Comparison of ENCODE assay signal across 22 cellular contexts in the genomic region with DNA sequence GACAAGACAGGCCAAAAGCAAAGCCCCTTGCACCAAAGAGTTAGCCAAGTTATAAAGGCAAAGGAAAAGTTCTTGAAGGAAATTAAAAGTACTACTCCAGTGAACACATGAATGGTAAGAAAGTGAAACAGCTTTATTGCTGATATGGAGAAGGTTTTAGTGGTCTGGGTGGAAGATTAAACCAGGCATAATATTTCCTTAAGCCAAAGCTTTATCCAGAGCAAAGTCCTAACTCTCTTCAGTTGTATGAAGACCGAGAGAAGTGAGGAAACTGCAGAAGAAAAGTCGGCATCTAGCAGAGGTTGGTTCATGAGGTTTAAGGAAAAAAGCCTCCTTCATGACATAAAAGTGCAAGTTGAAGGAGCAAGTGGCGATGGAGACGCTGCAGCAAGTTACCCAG.
"Had no signal": no experiment of that assay in that cellular context is flagged by ENCODE, and none has a peak within 500 bp of the region (broad histone marks: within the 10 kb centered on the region; RNA-seq: fewer than 3 reads in every experiment).

No MANE protein-coding gene starts in this region.

- H3K27me3 ChIP-seq: breast epithelium, dorsolateral prefrontal cortex, gastrocnemius medialis, spleen, upper lobe of right lung had no signal

- H3K27ac Mint-ChIP-seq: activated B cell treated with CpG ODN at 0.5 μM for 24 hours; activated CD4-positive, alpha-beta T cell treated with anti-CD3 and anti-CD28 coated beads for 36 hours; activated naive CD8-positive, alpha-beta T cell treated with anti-CD3 and anti-CD28 coated beads for 36 hours; activated T-helper 2 cell treated with anti-CD3 and anti-CD28 coated beads, Interferon-gamma antibody, Interleukin-2, Interleukin-4, amounts not matched to agents 10 μg/mL and 5 μg/mL and 100 μg/mL, durations not matched to agents 14 hours and 24 hours and 36 hours; T-helper 1 cell treated with Interleukin-12 subunit alpha and Interleukin-12 subunit beta and Interleukin-4 antibody, amounts not matched to agents 30 μg/mL and 1 μg/mL, for 36 hours had no signal

- H3K9me3 Mint-ChIP-seq: activated B cell treated with CpG ODN at 0.5 μM for 24 hours; activated naive CD8-positive, alpha-beta T cell treated with anti-CD3 and anti-CD28 coated beads for 36 hours; activated T-cell treated with anti-CD3 and anti-CD28 coated beads, Interleukin-2, amount 50 U/mL, for 4 hours; activated T-helper 2 cell treated with anti-CD3 and anti-CD28 coated beads, Interferon-gamma antibody, Interleukin-2, Interleukin-4, amounts not matched to agents 10 μg/mL and 5 μg/mL and 100 μg/mL, durations not matched to agents 14 hours and 24 hours and 36 hours; central memory CD8-positive, alpha-beta T cell; T-helper 1 cell treated with Interleukin-12 subunit alpha and Interleukin-12 subunit beta and Interleukin-4 antibody, amounts not matched to agents 30 μg/mL and 1 μg/mL, for 36 hours had no signal

- H3K27ac ChIP-seq: breast epithelium, dorsolateral prefrontal cortex, esophagus squamous epithelium, gastrocnemius medialis, spleen, upper lobe of right lung had no signal

- H3K4me3 Mint-ChIP-seq: activated B cell treated with CpG ODN at 0.5 μM for 24 hours; activated CD4-positive, alpha-beta T cell treated with anti-CD3 and anti-CD28 coated beads for 36 hours; activated naive CD8-positive, alpha-beta T cell treated with anti-CD3 and anti-CD28 coated beads for 36 hours; activated T-cell treated with anti-CD3 and anti-CD28 coated beads, Interleukin-2, amount 50 U/mL, for 4 hours; central memory CD8-positive, alpha-beta T cell; T-helper 1 cell treated with Interleukin-12 subunit alpha and Interleukin-12 subunit beta and Interleukin-4 antibody, amounts not matched to agents 30 μg/mL and 1 μg/mL, for 36 hours had no signal

- H3K27me3 Mint-ChIP-seq: activated B cell treated with CpG ODN at 0.5 μM for 24 hours; activated naive CD8-positive, alpha-beta T cell treated with anti-CD3 and anti-CD28 coated beads for 36 hours had no signal

- H3K9me3 ChIP-seq: breast epithelium, esophagus squamous epithelium, gastrocnemius medialis, spleen, upper lobe of right lung had no signal

- ATAC-seq: activated CD4-positive, alpha-beta T cell treated with anti-CD3 and anti-CD28 coated beads for 36 hours; activated T-cell treated with anti-CD3 and anti-CD28 coated beads, Interleukin-2, amount 50 U/mL, for 4 hours; gastrocnemius medialis; stimulated activated naive CD8-positive, alpha-beta T cell treated with anti-CD3 and anti-CD28 coated beads, Interleukin-15, Interleukin-2, amounts not matched to agents 100 U/mL and 50 U/mL, for 24 hours; upper lobe of right lung had no signal

- H3K36me3 Mint-ChIP-seq: activated naive CD8-positive, alpha-beta T cell treated with anti-CD3 and anti-CD28 coated beads for 36 hours had no signal

- H3K4me1 ChIP-seq: breast epithelium, upper lobe of right lung had no signal

- H3K36me3 ChIP-seq: breast epithelium, esophagus squamous epithelium, gastrocnemius medialis, spleen, upper lobe of right lung had no signal

- DNase-seq: activated B cell treated with CpG ODN at 0.5 μM for 24 hours; activated CD4-positive, alpha-beta T cell treated with anti-CD3 and anti-CD28 coated beads for 36 hours; activated CD4-positive, alpha-beta T cell treated with anti-CD3 and anti-CD28 coated beads, Interleukin-2, amount 50 U/mL, for 4 hours; activated CD8-positive, alpha-beta memory T cell treated with anti-CD3 and anti-CD28 coated beads for 24 hours; activated CD8-positive, alpha-beta memory T cell treated with anti-CD3 and anti-CD28 coated beads, Interleukin-2, amount 50 U/mL, for 48 hours; activated naive CD4-positive, alpha-beta T cell; activated naive CD8-positive, alpha-beta T cell treated with anti-CD3 and anti-CD28 coated beads for 36 hours; activated T-cell treated with anti-CD3 and anti-CD28 coated beads, Interleukin-2, amount 50 U/mL, for 4 hours; amniotic stem cell; dorsolateral prefrontal cortex; esophagus squamous epithelium; gastrocnemius medialis; hypothalamus; spleen; stimulated activated CD4-positive, alpha-beta T cell treated with anti-CD3 and anti-CD28 coated beads, Interleukin-4, amount 100 ng/mL, for 1 hour; stimulated activated naive CD8-positive, alpha-beta T cell treated with anti-CD3 and anti-CD28 coated beads, Interleukin-15, Interleukin-2, amounts not matched to agents 100 U/mL and 50 U/mL, for 24 hours; T1000; upper lobe of right lung had no signal

- H3K4me3 ChIP-seq: breast epithelium, dorsolateral prefrontal cortex, esophagus squamous epithelium, gastrocnemius medialis, spleen, upper lobe of right lung had no signal
